Comparison of ENCODE assay signal across 10 cellular contexts in the genomic region with DNA sequence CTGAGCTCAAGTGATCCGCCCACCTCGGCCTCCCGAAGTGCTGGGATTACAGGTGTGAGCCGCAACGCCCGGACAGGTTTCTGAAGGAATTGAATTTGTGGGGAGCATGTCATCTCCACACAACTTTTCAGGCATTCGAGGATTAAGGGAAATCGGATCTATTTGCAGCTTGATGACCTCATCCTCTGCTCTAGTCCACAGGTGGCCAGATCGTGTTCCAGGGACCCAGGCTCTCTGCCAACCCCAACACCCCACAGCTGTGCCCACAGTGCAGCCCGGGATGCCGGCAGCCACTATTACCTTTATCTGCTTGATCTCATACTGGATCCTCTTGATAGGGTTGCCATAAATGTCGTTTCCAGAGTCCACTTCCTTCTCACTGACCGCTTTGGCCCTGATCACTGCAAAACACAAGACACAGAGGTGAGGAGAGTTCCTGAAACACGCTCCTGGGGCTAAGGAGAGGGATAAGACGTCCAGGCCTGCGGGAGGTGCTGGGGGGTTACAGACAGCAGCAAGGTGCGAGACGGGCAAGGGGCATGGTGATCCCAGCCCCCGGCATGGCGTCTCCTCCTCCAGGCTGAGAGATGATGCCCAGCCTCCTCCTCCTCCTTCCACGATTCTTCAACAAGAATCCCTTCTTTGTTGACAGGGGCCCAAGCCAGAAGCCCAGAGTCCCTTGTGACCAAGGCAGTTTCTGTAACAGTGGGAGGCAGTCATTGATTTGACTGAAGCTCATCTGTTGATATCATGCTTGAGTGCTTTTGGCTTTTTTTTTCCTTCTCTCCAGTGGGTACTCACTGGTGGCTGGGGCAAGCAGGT. TPM values are rescaled to one million over a fixed set of nuclear protein-coding genes. Genes with fewer than 3 reads are reported as not detected.
DNase-seq lines count a peak whose midpoint lies in the region; ATAC-seq and TF ChIP-seq lines count a peak whose summit lies in the region.
"Had no signal": no experiment of that assay in that cellular context is flagged by ENCODE, and none has a peak within 500 bp of the region (broad histone marks: within the 10 kb centered on the region; RNA-seq: fewer than 3 reads in every experiment).

No MANE protein-coding gene starts in this region.

- H3T11ph ChIP-seq in H9 (ENCODE audit: low read length) = no peak overlapping the region

- H2AFZ ChIP-seq in H9 (ENCODE audit: low read length) = no peak overlapping the region

- no peak overlapping the region for H2AK5ac ChIP-seq in H9 (ENCODE audit: insufficient read length, low read length)

- no peaks in the 10 kb centered on the region for H3K79me1 ChIP-seq in H9 (ENCODE audit: insufficient read depth, low read depth, low read length, poor library complexity, severe bottlenecking)

- H3K14ac ChIP-seq in H9 (ENCODE audit: insufficient read depth, low read length) = no peak overlapping the region

- no peak for TF ChIP-seq EP300 in sigmoid colon (IDR thresholded peaks at IDR 0.05)

- H4K20me1 ChIP-seq in H9 (ENCODE audit: control insufficient read depth, insufficient read depth, insufficient read length) = no peaks in the 10 kb centered on the region

- H3K23ac ChIP-seq in H9 (ENCODE audit: insufficient read length, low read depth, low read length) = no peak overlapping the region

- H3K4ac ChIP-seq in H9 (ENCODE audit: low read depth, low read length) = no peak overlapping the region

- no peaks in the 10 kb centered on the region for H3K4me1 ChIP-seq in H9 (ENCODE audit: insufficient read depth, low read length)
- peaks cover 0 to 49% (median 46%) of the 10 kb centered on the region in 4 donors for H3K4me1 ChIP-seq in sigmoid colon

- H3K4me2 ChIP-seq in H9 (ENCODE audit: insufficient read depth, insufficient read length, low read length) = no peak overlapping the region

- no peaks in the 10 kb centered on the region; the same call in 1 of the 2 replicates for H3K27me3 Mint-ChIP-seq in H9 (ENCODE audit: low read depth)

- intact Hi-C loops in sigmoid colon (cut with DNase I) = no loop called here

- no peaks in the 10 kb centered on the region for H3K79me2 ChIP-seq in H9 (ENCODE audit: insufficient read depth, low read length)

- H3K36me3 ChIP-seq in sigmoid colon = peaks cover 25 to 53% (median 38%) of the 10 kb centered on the region in 4 donors

- no peak for ATAC-seq in HG02981 (IDR thresholded peaks at IDR 0.05; ENCODE audit: unreplicated experiment)

- no peaks in the 10 kb centered on the region for H3K9me3 Mint-ChIP-seq in H9

- CTCF ChIA-PET in RWPE1 (lab: Yijun Ruan, JAX) (interaction anchor here (0.6 to 0.7 kb wide), 2 partner anchors 58 to 85 kb away, joined by 4 read pairs; no protein-coding TSS in a partner anchor), GM10248 (lab: Yijun Ruan, JAX) (interaction anchor here (2.2 to 6.3 kb wide), 2 partner anchors 8 to 98 kb away, joined by 8 to 34 read pairs; no protein-coding TSS in a partner anchor)

- H3K4me3 ChIP-seq in sigmoid colon = no peak overlapping the region
- H3K4me3 ChIP-seq: SJSA1, skin epidermis had no signal

- no peak overlapping the region for H2BK120ac ChIP-seq in H9 (ENCODE audit: low read depth, low read length, poor library complexity, severe bottlenecking)

- H2BK15ac ChIP-seq in H9 (ENCODE audit: low read depth, low read length) = no peak overlapping the region

- H3K56ac ChIP-seq in H9 (ENCODE audit: insufficient read length, low read depth, low read length) = no peak overlapping the region

- no peak overlapping the region for H4K8ac ChIP-seq in H9 (replicated peaks; ENCODE audit: insufficient read length, low read depth, low read length)

- no peaks in the 10 kb centered on the region for H3K9me3 ChIP-seq in H9 (ENCODE audit: control insufficient read depth, low read depth, low read length)
- H3K9me3 ChIP-seq in sigmoid colon = no peaks in the 10 kb centered on the region
- H3K9me3 ChIP-seq: SJSA1 had no signal

- no peak overlapping the region for H3K4me3 Mint-ChIP-seq in H9

- WGBS in H9 (ENCODE audit: extremely low coverage, insufficient read length, low lambda C conversion rate) = no CpG with 5 or more reads among the region's 21 CpGs
- WGBS in sigmoid colon, 2 donors = 74 to 76% methylated on average over 21 of the region's 21 CpGs

- H4K91ac ChIP-seq in H9 (ENCODE audit: insufficient read length, low read depth, low read length) = no peak overlapping the region

- H3K27ac ChIP-seq in H9 (ENCODE audit: insufficient read length, low read depth, low read length) = no peak overlapping the region
- H3K27ac ChIP-seq in RWPE1 = peak overlapping the region; percentile 80
- H3K27ac ChIP-seq in sigmoid colon = peak overlapping the region; percentile 65 to 88 (median 78)
- H3K27ac ChIP-seq: SJSA1 had no signal

- H3K18ac ChIP-seq in H9 (ENCODE audit: insufficient read length, low read depth, low read length) = no peak overlapping the region

- no peak overlapping the region for H2BK20ac ChIP-seq in H9 (ENCODE audit: low read depth, low read length, poor library complexity, severe bottlenecking)

- POLR2A ChIA-PET in RWPE1 (lab: Yijun Ruan, JAX; ENCODE audit: low non-redundant PET) = no interaction called here
- POLR2A ChIA-PET in GM10248 (lab: Yijun Ruan, JAX) = no interaction called here

- no peak overlapping the region for H4K5ac ChIP-seq in H9 (ENCODE audit: insufficient read length, low read depth, low read length)

- no peak overlapping the region for H2BK12ac ChIP-seq in H9 (ENCODE audit: insufficient read length, low read depth, low read length)

- DNase-seq in H9 (no peak), RWPE1 (ENCODE audit: low spot score) (no peak), globus pallidus (ENCODE audit: low spot score) (peak; percentile 90), sigmoid colon (no peak), GM10248 (ENCODE audit: extremely low spot score) (no peak), HUDEP-2 (lab: John Stamatoyannopoulos, UW; ENCODE audit: unreplicated experiment in 76 of 76) (no peak)
- no peak for DNase-seq in activated CD4-positive, alpha-beta T cell treated with anti-CD3 and anti-CD28 coated beads for 4 hours

- H3K23me2 ChIP-seq in H9 (ENCODE audit: insufficient read length, low read depth, low read length, poor library complexity, severe bottlenecking) = peaks cover 2% of the 10 kb centered on the region

- peaks cover 6 to 28% (median 28%) of the 10 kb centered on the region in 3 experiments; a peak in 6 of 7 replicates for H3K36me3 Mint-ChIP-seq in H9 (ENCODE audit: insufficient read depth in 1 of 3, low read depth in 3 of 3)

- H2BK5ac ChIP-seq in H9 (ENCODE audit: insufficient read length, low read length) = no peak overlapping the region

- H3K4me1 Mint-ChIP-seq in H9 = peaks cover 6 to 8% of the 10 kb centered on the region in 2 experiments; a peak in 3 of 4 replicates

- H3K9ac ChIP-seq in H9 (ENCODE audit: extremely low read depth, insufficient read length, low read length) = no peak overlapping the region

- H3K27ac Mint-ChIP-seq in H9 = peak overlapping the region; percentile 18 to 69 (median 29); a peak in 2 of 7 replicates

- no peaks in the 10 kb centered on the region for H3K27me3 ChIP-seq in H9 (ENCODE audit: insufficient read depth, low read length)
- H3K27me3 ChIP-seq in sigmoid colon = no peaks in the 10 kb centered on the region
- H3K27me3 ChIP-seq: SJSA1 had no signal

- no peak for TF ChIP-seq CTCF in H9 (conservative IDR thresholded peaks at IDR 0.05)
- no peak for TF ChIP-seq CTCF in RWPE1 (conservative IDR thresholded peaks at IDR 0.05; ENCODE audit: low read depth)
- TF ChIP-seq CTCF in sigmoid colon (IDR thresholded peaks at IDR 0.05) = no peak
- no peak for TF ChIP-seq CTCF in GM10248 (IDR thresholded peaks at IDR 0.05; ENCODE audit: control extremely low read depth, extremely low read depth, low read depth, missing control alignments)

- no peak for TF ChIP-seq POLR2A in sigmoid colon (IDR thresholded peaks at IDR 0.05)

RNA-seq across cellular contexts. Expression of a gene that starts 29.3 kb away (rescaled TPM):
- total RNA-seq in H9 (2021) (0.42 and 0.66 TPM in 2 replicates), sigmoid colon (10 to 100 TPM in 1 of 4 donors, 1 to 10 TPM in 3; 1.3 to 13.8 (median 2.3) TPM)
- polyA plus RNA-seq in sigmoid colon = under 1 TPM in 1 of 3 donors, not detected in 2; 0.89 TPM

RNA-seq across cellular contexts. Expression of a gene that starts 33.1 kb away (rescaled TPM):
- total RNA-seq in H9 (2021) (101 and 106 TPM in 2 replicates), sigmoid colon (10 to 100 TPM; 18.5 to 49.3 (median 35.9) TPM)
- polyA plus RNA-seq in sigmoid colon = 10 to 100 TPM in 2 of 3 donors, 1 to 10 TPM in 1; 6.7 to 28.6 (median 13.8) TPM

RNA-seq across cellular contexts. Expression of a gene that starts 51.5 kb away (rescaled TPM):
- total RNA-seq in H9 (2021) = 29.0 and 30.3 TPM in 2 replicates
- 100 to 1,000 TPM; 142 to 227 (median 151) TPM for total RNA-seq in sigmoid colon
- polyA plus RNA-seq in sigmoid colon = 10 to 100 TPM; 16.4 to 58.8 (median 47.4) TPM
